Comparison of ENCODE assay signal across 14 cellular contexts in the genomic region with DNA sequence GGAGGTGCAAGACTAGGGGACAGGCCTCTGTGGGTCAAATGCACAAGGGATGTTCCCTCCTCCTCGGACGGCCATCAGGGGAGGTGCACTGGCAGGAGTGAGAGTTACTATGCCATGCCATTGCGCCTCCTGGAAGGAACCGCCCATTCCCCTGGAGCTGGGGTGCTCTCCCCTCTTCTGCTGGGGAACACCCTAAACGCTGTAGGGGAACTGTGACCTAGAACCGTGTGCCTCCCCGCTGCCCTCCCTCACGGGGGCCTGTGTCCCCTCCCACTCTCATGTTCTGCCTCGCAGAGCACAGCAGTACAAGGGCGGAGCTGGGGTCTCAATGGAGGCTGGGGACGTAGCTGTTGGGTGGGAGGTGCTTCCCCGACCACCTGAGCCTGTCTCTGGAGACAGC. TPM values are rescaled to one million over a fixed set of nuclear protein-coding genes. Genes with fewer than 3 reads are reported as not detected.
"Had no signal": no experiment of that assay in that cellular context is flagged by ENCODE, and none has a peak within 500 bp of the region (broad histone marks: within the 10 kb centered on the region; RNA-seq: fewer than 3 reads in every experiment).

No MANE protein-coding gene starts in this region.

- H3K27me3 Mint-ChIP-seq: activated CD8-positive, alpha-beta memory T cell treated with anti-CD3 and anti-CD28 coated beads, Interleukin-2, amount 10 ng/mL, durations not matched to agents 7 days and 5 days; activated naive CD8-positive, alpha-beta T cell treated with anti-CD3 and anti-CD28 coated beads, Interleukin-2, amount 10 ng/mL, durations not matched to agents 7 days and 5 days had no signal

- ATAC-seq: activated CD8-positive, alpha-beta memory T cell treated with anti-CD3 and anti-CD28 coated beads, Interleukin-2, amount 10 ng/mL, durations not matched to agents 7 days and 5 days; stimulated activated effector memory CD8-positive, alpha-beta T cell treated with anti-CD3 and anti-CD28 coated beads, Interleukin-12 subunit alpha, Interleukin-12 subunit beta, amount 100 ng/mL, for 72 hours had no signal

- H3K27ac Mint-ChIP-seq: activated CD8-positive, alpha-beta memory T cell treated with anti-CD3 and anti-CD28 coated beads, Interleukin-2, amount 10 ng/mL, durations not matched to agents 7 days and 5 days; activated naive CD8-positive, alpha-beta T cell treated with anti-CD3 and anti-CD28 coated beads, Interleukin-2, amount 10 ng/mL, durations not matched to agents 7 days and 5 days; stimulated activated effector memory CD8-positive, alpha-beta T cell treated with anti-CD3 and anti-CD28 coated beads, Interleukin-12 subunit alpha, Interleukin-12 subunit beta, amount 100 ng/mL, for 72 hours had no signal

- H3K36me3 Mint-ChIP-seq: activated CD8-positive, alpha-beta memory T cell treated with anti-CD3 and anti-CD28 coated beads, Interleukin-2, amount 10 ng/mL, durations not matched to agents 7 days and 5 days had no signal

- H3K4me1 ChIP-seq: colonic mucosa, parathyroid adenoma had no signal

- H3K36me3 ChIP-seq: colonic mucosa had no signal

- DNase-seq: activated CD4-positive, alpha-beta T cell treated with anti-CD3 and anti-CD28 coated beads for 1 hour; activated CD4-positive, alpha-beta T cell treated with anti-CD3 and anti-CD28 coated beads, Interleukin-2, amount 50 U/mL, for 48 hours; activated CD8-positive, alpha-beta memory T cell treated with anti-CD3 and anti-CD28 coated beads, Interleukin-2, amount 10 ng/mL, durations not matched to agents 7 days and 5 days; activated naive CD8-positive, alpha-beta T cell treated with anti-CD3 and anti-CD28 coated beads, Interleukin-2, amount 10 ng/mL, durations not matched to agents 7 days and 5 days; activated T-cell treated with anti-CD3 and anti-CD28 coated beads, Interleukin-2, amount 50 U/mL, for 48 hours; colonic mucosa; effector CD8-positive, alpha-beta T cell; hippocampal formation; T-helper 9 cell; testis had no signal

- H3K4me3 ChIP-seq: colonic mucosa, testis had no signal

- H3K9me3 ChIP-seq: colonic mucosa, testis had no signal

- H3K9ac ChIP-seq: parathyroid adenoma had no signal

- H3K9me3 Mint-ChIP-seq: activated naive CD8-positive, alpha-beta T cell treated with anti-CD3 and anti-CD28 coated beads, Interleukin-2, amount 10 ng/mL, durations not matched to agents 7 days and 5 days; stimulated activated effector memory CD8-positive, alpha-beta T cell treated with anti-CD3 and anti-CD28 coated beads, Interleukin-12 subunit alpha, Interleukin-12 subunit beta, amount 100 ng/mL, for 72 hours had no signal

- H3K27ac ChIP-seq: colonic mucosa, epithelial cell of prostate, parathyroid adenoma, testis had no signal

- H2AFZ ChIP-seq: parathyroid adenoma had no signal

- H3K27me3 ChIP-seq: colonic mucosa, testis had no signal

- H3K4me3 Mint-ChIP-seq: activated CD8-positive, alpha-beta memory T cell treated with anti-CD3 and anti-CD28 coated beads, Interleukin-2, amount 10 ng/mL, durations not matched to agents 7 days and 5 days; activated naive CD8-positive, alpha-beta T cell treated with anti-CD3 and anti-CD28 coated beads, Interleukin-2, amount 10 ng/mL, durations not matched to agents 7 days and 5 days; stimulated activated effector memory CD8-positive, alpha-beta T cell treated with anti-CD3 and anti-CD28 coated beads, Interleukin-12 subunit alpha, Interleukin-12 subunit beta, amount 100 ng/mL, for 72 hours had no signal

RNA-seq across cellular contexts. Expression of a gene that starts 53.6 kb away (rescaled TPM):
- total RNA-seq: activated CD8-positive, alpha-beta memory T cell treated with anti-CD3 and anti-CD28 coated beads, Interleukin-2, amount 10 ng/mL, durations not matched to agents 7 days and 5 days had no signal

RNA-seq across cellular contexts. Expression of a gene that starts 59.7 kb away (rescaled TPM):
- total RNA-seq: activated CD8-positive, alpha-beta memory T cell treated with anti-CD3 and anti-CD28 coated beads, Interleukin-2, amount 10 ng/mL, durations not matched to agents 7 days and 5 days; activated naive CD8-positive, alpha-beta T cell treated with anti-CD3 and anti-CD28 coated beads, Interleukin-2, amount 10 ng/mL, durations not matched to agents 7 days and 5 days; glomerular endothelial cell had no signal
